In the genomic region with DNA sequence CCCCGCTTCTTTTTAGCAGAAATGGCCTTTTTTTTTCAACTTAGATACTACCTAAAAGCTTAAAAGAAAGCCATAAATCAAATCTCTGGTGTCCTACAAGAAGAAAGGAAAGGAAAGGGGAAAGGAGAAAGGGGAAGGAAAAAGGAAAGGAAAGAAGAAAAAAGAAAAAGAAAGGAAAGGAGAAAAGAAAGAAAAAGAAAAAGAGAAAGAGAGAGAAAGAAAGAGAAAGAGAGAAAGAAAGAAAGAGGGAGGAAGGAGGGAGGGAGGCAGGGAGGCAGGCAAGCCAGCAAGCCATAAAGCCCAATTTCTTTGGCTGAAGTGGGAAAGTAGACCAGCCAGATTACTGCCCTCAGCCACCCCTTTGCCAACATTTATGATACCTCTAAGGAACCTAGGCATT, we compare ENCODE assay signal across 26 cellular contexts. TPM values are rescaled to one million over a fixed set of nuclear protein-coding genes. Genes with fewer than 3 reads are reported as not detected.
"Had no signal": no experiment of that assay in that cellular context is flagged by ENCODE, and none has a peak within 500 bp of the region (broad histone marks: within the 10 kb centered on the region; RNA-seq: fewer than 3 reads in every experiment).

No MANE protein-coding gene starts in this region.

- H3K4me3 Mint-ChIP-seq: activated naive CD4-positive, alpha-beta T cell treated with anti-CD3 and anti-CD28 coated beads, Interleukin-2, amount 50 U/mL, for 24 hours; activated T-helper 1 cell treated with anti-CD3 and anti-CD28 coated beads, Interleukin-12 subunit alpha, Interleukin-12 subunit beta, Interleukin-2, Interleukin-4 antibody, amounts not matched to agents 30 ng/mL and 10 ng/mL and 1 ng/mL, durations not matched to agents 14 hours and 24 hours and 36 hours; nephron progenitor cell; stimulated activated naive B cell treated with anti-CD40 and anti-IgM and Interleukin-4, amounts not matched to agents 10 μg/mL and 1 μg/mL and 100 μg/mL, for 72 hours had no signal

- H3K4me1 ChIP-seq: gastrocnemius medialis, left ventricle myocardium inferior, pancreas, psoas muscle, sigmoid colon, tibial nerve had no signal

- H3K9me3 ChIP-seq: gastrocnemius medialis, mucosa of descending colon, pancreas, psoas muscle, tibial nerve had no signal

- DNase-seq: activated CD4-positive, alpha-beta T cell treated with anti-CD3 and anti-CD28 coated beads for 48 hours; activated CD4-positive, alpha-beta T cell treated with anti-CD3 and anti-CD28 coated beads, Interleukin-2, amount 50 U/mL, for 48 hours; activated gamma-delta T cell; effector CD8-positive, alpha-beta T cell; erythroblast; gastrocnemius medialis; glutamatergic neuron; islet precursor cell; left ventricle myocardium inferior; mesendoderm; mucosa of descending colon; nephron progenitor cell; pancreas; psoas muscle; sigmoid colon; small intestine; stimulated activated CD4-positive, alpha-beta T cell treated with anti-CD3 and anti-CD28 coated beads, Interleukin-4, amount 100 ng/mL, for 24 hours; stimulated activated naive B cell treated with anti-CD40 and anti-IgM and Interleukin-4, amounts not matched to agents 10 μg/mL and 1 μg/mL and 100 μg/mL, for 72 hours; T1000; WERI-Rb-1 had no signal

- H3K4me3 ChIP-seq: gastrocnemius medialis, left ventricle myocardium inferior, lung, mucosa of descending colon, pancreas, psoas muscle, sigmoid colon, tibial nerve had no signal

- H3K27ac ChIP-seq: gastrocnemius medialis, left ventricle myocardium inferior, pancreas, psoas muscle, sigmoid colon, tibial nerve, WERI-Rb-1 had no signal

- ATAC-seq: activated CD4-positive, CD25-positive, alpha-beta regulatory T cell treated with anti-CD3 and anti-CD28 coated beads, Interleukin-2, amount 50 U/mL, for 24 hours; gastrocnemius medialis; mucosa of descending colon; pancreas; psoas muscle; stimulated activated naive B cell treated with anti-CD40 and anti-IgM and Interleukin-4, amounts not matched to agents 10 μg/mL and 1 μg/mL and 100 μg/mL, for 72 hours had no signal

- H3K27me3 ChIP-seq: gastrocnemius medialis, pancreas, sigmoid colon, tibial nerve had no signal

- H3K27me3 Mint-ChIP-seq: activated naive CD4-positive, alpha-beta T cell treated with anti-CD3 and anti-CD28 coated beads, Interleukin-2, amount 50 U/mL, for 24 hours; stimulated activated naive B cell treated with anti-CD40 and anti-IgM and Interleukin-4, amounts not matched to agents 10 μg/mL and 1 μg/mL and 100 μg/mL, for 72 hours had no signal

- H3K27ac Mint-ChIP-seq: activated T-helper 1 cell treated with anti-CD3 and anti-CD28 coated beads, Interleukin-12 subunit alpha, Interleukin-12 subunit beta, Interleukin-2, Interleukin-4 antibody, amounts not matched to agents 30 ng/mL and 10 ng/mL and 1 ng/mL, durations not matched to agents 14 hours and 24 hours and 36 hours; nephron progenitor cell; stimulated activated naive B cell treated with anti-CD40 and anti-IgM and Interleukin-4, amounts not matched to agents 10 μg/mL and 1 μg/mL and 100 μg/mL, for 72 hours had no signal

- H3K4me1 Mint-ChIP-seq: nephron progenitor cell had no signal

RNA-seq across cellular contexts. Expression of a gene that starts 32.5 kb away (rescaled TPM):
- total RNA-seq: mucosa of descending colon, ureter had no signal
